8 cellular contexts compared by ENCODE assay signal in the genomic region with DNA sequence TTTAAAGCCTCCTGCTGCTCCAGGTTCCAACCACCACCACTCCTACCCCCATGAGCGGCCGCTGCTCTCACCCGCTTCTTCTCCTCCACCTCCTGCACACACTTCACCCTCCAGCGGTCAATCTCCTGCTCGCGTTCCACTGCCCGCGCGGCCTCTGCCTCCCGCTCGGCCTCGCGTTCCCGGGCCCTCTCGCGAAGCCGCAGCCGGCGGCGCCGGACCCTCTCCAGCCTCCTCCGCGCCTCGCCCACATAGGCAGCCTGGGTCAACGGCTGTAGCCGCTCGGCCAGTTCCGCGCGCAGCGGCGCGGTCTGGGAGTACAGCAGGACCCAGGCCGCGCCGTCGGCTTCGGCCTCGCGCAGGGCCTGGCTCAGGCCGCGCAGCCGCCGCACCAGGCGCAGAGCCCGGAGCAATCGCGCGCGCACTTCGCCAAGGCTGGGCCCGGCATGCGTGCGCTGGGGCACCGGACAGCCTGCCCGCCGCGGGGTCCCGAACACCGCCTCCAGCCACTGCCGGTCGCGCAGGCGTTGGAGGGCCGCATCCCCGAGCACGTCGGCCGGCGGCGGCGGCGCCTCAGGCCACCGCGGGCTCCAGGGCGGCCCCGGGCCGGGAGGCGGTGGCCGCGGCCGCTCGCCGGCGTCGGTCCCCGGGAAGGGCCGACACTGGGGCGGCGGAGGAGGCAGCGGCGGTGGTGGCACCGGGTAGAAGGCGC. TPM values are rescaled to one million over a fixed set of nuclear protein-coding genes. Genes with fewer than 3 reads are reported as not detected.
A peak's percentile ranks its signal among the peaks of the same experiment; 100 is the strongest.
DNase-seq lines count a peak whose midpoint lies in the region; ATAC-seq and TF ChIP-seq lines count a peak whose summit lies in the region.

No MANE protein-coding gene starts in this region.

- TF ChIP-seq POLR2A in gastroesophageal sphincter (IDR thresholded peaks at IDR 0.05) (no peak), ovary (IDR thresholded peaks at IDR 0.05) (no peak)

- ATAC-seq in activated CD4-positive, alpha-beta T cell treated with anti-CD3 and anti-CD28 coated beads for 36 hours, result peak; percentile 45
- ATAC-seq in HG02759 (IDR thresholded peaks at IDR 0.05; ENCODE audit: unreplicated experiment), result peak; percentile 47
- peak; percentile 50 for ATAC-seq in gastroesophageal sphincter

- 0% methylated on average over 2 to 12 of the region's 94 CpGs for WGBS in gastroesophageal sphincter (ENCODE audit: low coverage in 1 of 2), 2 donors
- 0% methylated on average over 53 to 94 of the region's 94 CpGs for WGBS in ovary, 3 donors

- H3K36me3 Mint-ChIP-seq in activated CD4-positive, alpha-beta T cell treated with anti-CD3 and anti-CD28 coated beads for 36 hours (ENCODE audit: low read depth), result peaks cover 31% of the 10 kb centered on the region

- H3K36me3 ChIP-seq in gastroesophageal sphincter, result peaks cover 0 to 29% of the 10 kb centered on the region in 2 donors
- no peaks in the 10 kb centered on the region for H3K36me3 ChIP-seq in ovary

- intact Hi-C loops in activated CD4-positive, alpha-beta T cell treated with anti-CD3 and anti-CD28 coated beads for 36 hours (cut with DNase I, micrococcal nuclease), result loop anchor here (1.0 to 10.0 kb wide), 14 partner anchors 52 to 1223 kb away; a partner anchor contains a TSS
- intact Hi-C loops in ovary (cut with DNase I), result no loop called here

- peak overlapping the region; percentile 88 to 95 for H3K4me3 ChIP-seq in gastroesophageal sphincter
- peak overlapping the region; percentile 90 for H3K4me3 ChIP-seq in ovary

- H3K9me3 ChIP-seq in gastroesophageal sphincter (no peaks in the 10 kb centered on the region), ovary (no peaks in the 10 kb centered on the region)

- H3K27me3 ChIP-seq in gastroesophageal sphincter (no peaks in the 10 kb centered on the region), ovary (no peaks in the 10 kb centered on the region)

- POLR2A ChIA-PET in activated CD4-positive, alpha-beta T cell treated with anti-CD3 and anti-CD28 coated beads for 36 hours (lab: Charles Lee), result interaction anchor here (1.3 kb wide), 1 partner anchor 172 kb away, joined by 10 read pairs; a partner anchor contains a TSS

- H3K4me1 ChIP-seq in gastroesophageal sphincter (peaks cover 5 to 38% (median 18%) of the 10 kb centered on the region in 3 donors), ovary (ENCODE audit: insufficient read depth) (peaks cover 7% of the 10 kb centered on the region)

- peak overlapping the region; percentile 75 to 95 (median 92) for H3K27ac ChIP-seq in gastroesophageal sphincter
- peak overlapping the region; percentile 58 for H3K27ac ChIP-seq in ovary

- peaks cover 5% of the 10 kb centered on the region for H3K9me3 Mint-ChIP-seq in activated CD4-positive, alpha-beta T cell treated with anti-CD3 and anti-CD28 coated beads for 36 hours (ENCODE audit: low read depth)

- H3K27ac Mint-ChIP-seq in activated CD4-positive, alpha-beta T cell treated with anti-CD3 and anti-CD28 coated beads for 36 hours, result peak overlapping the region; percentile 79

- H3K27me3 Mint-ChIP-seq in activated CD4-positive, alpha-beta T cell treated with anti-CD3 and anti-CD28 coated beads for 36 hours, result no peaks in the 10 kb centered on the region

- TF ChIP-seq CTCF in gastroesophageal sphincter (IDR thresholded peaks at IDR 0.05) (peak in 1 of 4 experiments; percentile 9), ovary (IDR thresholded peaks at IDR 0.05) (no peak)

- TF ChIP-seq EP300 in gastroesophageal sphincter (IDR thresholded peaks at IDR 0.05) (no peak), ovary (IDR thresholded peaks at IDR 0.05) (no peak)

- peak overlapping the region; percentile 85 for H3K4me3 Mint-ChIP-seq in activated CD4-positive, alpha-beta T cell treated with anti-CD3 and anti-CD28 coated beads for 36 hours

- CTCF ChIA-PET in activated CD4-positive, alpha-beta T cell treated with anti-CD3 and anti-CD28 coated beads for 36 hours (lab: Charles Lee), result interaction anchor here (1.3 to 2.3 kb wide), 3 partner anchors 30 to 154 kb away, joined by 3 to 4 read pairs (median 4); a partner anchor contains a TSS

- peak; percentile 43 for DNase-seq in activated CD4-positive, alpha-beta T cell treated with anti-CD3 and anti-CD28 coated beads for 36 hours
- DNase-seq in activated CD4-positive, alpha-beta T cell treated with anti-CD3 and anti-CD28 coated beads for 1 hour, result no peak
- DNase-seq in NCI-H146 treated with DMSO at 0.1 percent for 48 hours (lab: John Stamatoyannopoulos, UW; ENCODE audit: unreplicated experiment) (peak; percentile 2), ovary (peak in 2 of 5 donors; percentile 46 to 52), GOT3 (lab: John Stamatoyannopoulos, UW) (no peak)
- peak; percentile 71 for DNase-seq in activated effector memory CD4-positive, alpha-beta T cell treated with anti-CD3 and anti-CD28 coated beads, Interleukin-2, amount 50 U/mL, for 16 hours

- peaks cover 28% of the 10 kb centered on the region for H3K4me1 Mint-ChIP-seq in activated CD4-positive, alpha-beta T cell treated with anti-CD3 and anti-CD28 coated beads for 36 hours

RNA-seq across cellular contexts. Expression of a gene that starts 0.6 kb away (rescaled TPM):
- total RNA-seq in activated CD4-positive, alpha-beta T cell treated with anti-CD3 and anti-CD28 coated beads for 36 hours, result 10 to 100 TPM; 16.6 to 24.8 TPM
- total RNA-seq in gastroesophageal sphincter (10 to 100 TPM; 26.4 to 70.7 (median 30.4) TPM), ovary (10 to 100 TPM; 23.2 to 41.1 (median 32.8) TPM)
- 10 to 100 TPM; 16.4 to 29.8 TPM for polyA plus RNA-seq in ovary

RNA-seq across cellular contexts. Expression of a gene that starts 18.0 kb away (rescaled TPM):
- 1 to 10 TPM; 2.7 to 3.2 TPM for total RNA-seq in activated CD4-positive, alpha-beta T cell treated with anti-CD3 and anti-CD28 coated beads for 36 hours
- total RNA-seq in gastroesophageal sphincter (1 to 10 TPM in 3 of 4 donors, under 1 TPM in 1; 0.12 to 7.5 (median 3.0) TPM), ovary (1 to 10 TPM; 4.4 to 9.9 (median 7.6) TPM)
- 1 to 10 TPM; 2.5 to 4.4 TPM for polyA plus RNA-seq in ovary

RNA-seq across cellular contexts. Expression of a gene that starts 52.1 kb away (rescaled TPM):
- total RNA-seq in activated CD4-positive, alpha-beta T cell treated with anti-CD3 and anti-CD28 coated beads for 36 hours, result 10 to 100 TPM; 65.2 to 73.7 TPM
- total RNA-seq in gastroesophageal sphincter (10 to 100 TPM; 40.1 to 68.8 (median 55.6) TPM), ovary (10 to 100 TPM; 37.1 to 44.2 (median 41.1) TPM)
- 10 to 100 TPM; 19.0 to 44.4 TPM for polyA plus RNA-seq in ovary

RNA-seq across cellular contexts. Expression of a gene that starts 56.4 kb away (rescaled TPM):
- total RNA-seq in activated CD4-positive, alpha-beta T cell treated with anti-CD3 and anti-CD28 coated beads for 36 hours, result not detected
- not detected for total RNA-seq in gastroesophageal sphincter
- under 1 TPM in 4 of 7 donors, not detected in 3; 0.07 to 0.28 (median 0.11) TPM for total RNA-seq in ovary
- polyA plus RNA-seq in ovary, result under 1 TPM; 0.07 to 0.10 TPM

Comparison
In these comparisons a context has a peak if more than half of its experiments do, and no peak if none do; other contexts are left out.
1. DNase-seq: peak in activated CD4-positive, alpha-beta T cell treated with anti-CD3 and anti-CD28 coated beads for 36 hours (single experiment), NCI-H146 treated with DMSO at 0.1 percent for 48 hours (single experiment) and activated effector memory CD4-positive, alpha-beta T cell treated with anti-CD3 and anti-CD28 coated beads, Interleukin-2, amount 50 U/mL, for 16 hours (single experiment); none in activated CD4-positive, alpha-beta T cell treated with anti-CD3 and anti-CD28 coated beads for 1 hour (single experiment) and GOT3 (single experiment).
2. intact Hi-C loops: an anchor here in activated CD4-positive, alpha-beta T cell treated with anti-CD3 and anti-CD28 coated beads for 36 hours (1.0 to 10.0 kb wide); none called in ovary.
3. Peak in every context shown above with its lines, with median percentiles within 50 percentile points of each other: ATAC-seq.